In genomic region chr11:126817096-126817495, GRCh38 we compare ENCODE assay signal across 18 cellular contexts.
A peak's percentile ranks its signal among the peaks of the same experiment; 100 is the strongest.
DNase-seq lines count a peak whose midpoint lies in the region; ATAC-seq, FAIRE-seq and TF ChIP-seq lines count a peak whose summit lies in the region.
"Had no signal": no experiment of that assay in that cellular context is flagged by ENCODE, and none has a peak within 500 bp of the region (broad histone marks: within the 10 kb centered on the region; RNA-seq: fewer than 3 reads in every experiment).

No MANE protein-coding gene starts in this region.

- H3K4me3 ChIP-seq in ACC112 (ENCODE audit: low read depth, low read length), result no peak overlapping the region
- no peak overlapping the region for H3K4me3 ChIP-seq in fibroblast of lung (replicated peaks in 1 of 4; ENCODE audit: control extremely low read depth in 1 of 4, insufficient read depth in 1 of 4, low read depth in 3 of 4, low read length in 4 of 4)
- H3K4me3 ChIP-seq in PC-3 (ENCODE audit: low read length), result no peak overlapping the region
- H3K4me3 ChIP-seq in hepatocyte, result no peak overlapping the region
- H3K4me3 ChIP-seq: lower lobe of right lung, right atrium auricular region had no signal

- TF ChIP-seq CTCF in fibroblast of lung (conservative IDR thresholded peaks at IDR 0.05 in 1 of 2, IDR thresholded peaks at IDR 0.05 in 1 of 2; ENCODE audit: low read depth in 1 of 2, low read length in 2 of 2), result no peak
- no peak for TF ChIP-seq CTCF in PC-3 (conservative IDR thresholded peaks at IDR 0.05; ENCODE audit: low read depth, low read length)
- no peak for TF ChIP-seq CTCF in hepatocyte (IDR thresholded peaks at IDR 0.05; ENCODE audit: poor library complexity)

- POLR2A ChIA-PET in PC-3 (lab: Charles Lee; ENCODE audit: unreplicated experiment), result no interaction called here

- ATAC-seq in GM18498 (IDR thresholded peaks at IDR 0.05; ENCODE audit: unreplicated experiment) (no peak), PC-3 (no peak)
- ATAC-seq: activated CD8-positive, alpha-beta T cell treated with anti-CD3 and anti-CD28 coated beads, Interleukin-2, amount 10 ng/mL, durations not matched to agents 7 days and 5 days; activated naive CD4-positive, alpha-beta T cell treated with anti-CD3 and anti-CD28 coated beads, Interleukin-2, amount 50 U/mL, for 72 hours; activated T-cell treated with anti-CD3 and anti-CD28 coated beads, Interleukin-2, amount 50 U/mL, for 72 hours; CD8-positive, alpha-beta T cell; lower lobe of right lung; Right ventricle myocardium inferior; WTC11 had no signal

- H3K9ac ChIP-seq in fibroblast of lung (ENCODE audit: insufficient read depth, low read length) (no peak overlapping the region), PC-3 (ENCODE audit: low read length) (no peak overlapping the region)

- no peaks in the 10 kb centered on the region for H3K79me2 ChIP-seq in ACC112 (ENCODE audit: control insufficient read depth, insufficient read depth, low read length, unreplicated experiment)
- H3K79me2 ChIP-seq in fibroblast of lung (ENCODE audit: control insufficient read depth, insufficient read depth, low read length), result no peaks in the 10 kb centered on the region
- no peaks in the 10 kb centered on the region for H3K79me2 ChIP-seq in PC-3 (ENCODE audit: low read length)
- H3K79me2 ChIP-seq in hepatocyte, result no peaks in the 10 kb centered on the region

- H3K27ac ChIP-seq in ACC112 (ENCODE audit: low read depth, low read length) (no peak overlapping the region), fibroblast of lung (ENCODE audit: insufficient read depth, low read length) (peak overlapping the region; percentile 60), PC-3 (ENCODE audit: low read length) (no peak overlapping the region), hepatocyte (no peak overlapping the region)
- H3K27ac ChIP-seq: lower lobe of right lung, right atrium auricular region had no signal

- no peaks in the 10 kb centered on the region for H3F3A ChIP-seq in PC-3 (ENCODE audit: low read length, unreplicated experiment)

- DNase-seq in H4 (ENCODE audit: low spot score), result peak; percentile 46
- peak; percentile 25 for DNase-seq in RCC 7860 (ENCODE audit: low spot score)
- peak in 1 of 2 donors; percentile 43 for DNase-seq in fibroblast of lung (ENCODE audit: low read depth in 2 of 2)
- DNase-seq in NCI-H524 (lab: John Stamatoyannopoulos, UW), result no peak
- DNase-seq in PC-3, result no peak
- no peak for DNase-seq in hepatocyte (ENCODE audit: low spot score)
- DNase-seq: activated CD8-positive, alpha-beta T cell treated with anti-CD3 and anti-CD28 coated beads, Interleukin-2, amount 10 ng/mL, durations not matched to agents 7 days and 5 days; activated T-cell treated with anti-CD3 and anti-CD28 coated beads, Interleukin-2, amount 50 U/mL, for 72 hours; CD8-positive, alpha-beta T cell; lower lobe of right lung; NCI-H1930; nucleus accumbens had no signal

- intact Hi-C loops in PC-3 (cut with micrococcal nuclease), result no loop called here

- no TSS peak for BruUV-seq in PC-3 (replicated peaks; lab: Mats Ljungman, UMichigan)

- H3K27me3 ChIP-seq in ACC112 (ENCODE audit: insufficient read depth, low read length) (no peaks in the 10 kb centered on the region), fibroblast of lung (ENCODE audit: control insufficient read depth, insufficient read depth, low read length) (no peaks in the 10 kb centered on the region), PC-3 (ENCODE audit: low read length) (peaks cover 33% of the 10 kb centered on the region), hepatocyte (peaks cover 2% of the 10 kb centered on the region)
- H3K27me3 ChIP-seq: right atrium auricular region had no signal

- H3K9me3 ChIP-seq in fibroblast of lung (ENCODE audit: control insufficient read depth, insufficient read depth, low read depth, low read length) (no peaks in the 10 kb centered on the region), PC-3 (ENCODE audit: low read length) (no peaks in the 10 kb centered on the region), hepatocyte (ENCODE audit: low read depth) (no peaks in the 10 kb centered on the region)
- H3K9me3 ChIP-seq: lower lobe of right lung, right atrium auricular region had no signal

- H3K4me1 ChIP-seq in ACC112 (ENCODE audit: control insufficient read depth, insufficient read depth, low read length, unreplicated experiment) (peaks cover 13% of the 10 kb centered on the region), fibroblast of lung (ENCODE audit: control insufficient read depth, extremely low read depth, insufficient read depth, low read length) (peaks cover 9% of the 10 kb centered on the region), PC-3 (ENCODE audit: insufficient read depth, low read length) (no peaks in the 10 kb centered on the region), hepatocyte (ENCODE audit: insufficient read depth) (no peaks in the 10 kb centered on the region)
- H3K4me1 ChIP-seq: lower lobe of right lung had no signal

- H3K4me2 ChIP-seq in fibroblast of lung (ENCODE audit: extremely low read depth, insufficient read depth, low read length), result peak overlapping the region; percentile 25
- no peak overlapping the region for H3K4me2 ChIP-seq in PC-3 (ENCODE audit: low read length)
- H3K4me2 ChIP-seq in hepatocyte, result no peak overlapping the region

- H3K36me3 ChIP-seq in ACC112 (ENCODE audit: insufficient read depth, low read length) (no peaks in the 10 kb centered on the region), fibroblast of lung (ENCODE audit: control insufficient read depth, insufficient read depth, low read length) (no peaks in the 10 kb centered on the region), PC-3 (ENCODE audit: low read depth, low read length) (no peaks in the 10 kb centered on the region), hepatocyte (replicated peaks; ENCODE audit: insufficient read depth, low read depth) (no peaks in the 10 kb centered on the region)
- H3K36me3 ChIP-seq: lower lobe of right lung, right atrium auricular region had no signal

- H4K20me1 ChIP-seq in fibroblast of lung (ENCODE audit: control insufficient read depth, extremely low read depth, insufficient read depth, low read length), result no peaks in the 10 kb centered on the region
- no peaks in the 10 kb centered on the region for H4K20me1 ChIP-seq in PC-3 (ENCODE audit: low read length)
- H4K20me1 ChIP-seq in hepatocyte (ENCODE audit: insufficient read depth, poor library complexity, severe bottlenecking), result no peaks in the 10 kb centered on the region

- WGBS in hepatocyte (ENCODE audit: low lambda C conversion rate, missing lambda C conversion rate), result 82% methylated on average over 1 of the region's 1 CpG

- CTCF ChIA-PET in PC-3 (lab: Charles Lee), result no interaction called here

- H3K9me2 ChIP-seq in PC-3 (replicated peaks; ENCODE audit: low read length) (no peaks in the 10 kb centered on the region), hepatocyte (replicated peaks; ENCODE audit: insufficient read depth) (no peaks in the 10 kb centered on the region)

- H2AFZ ChIP-seq in ACC112 (ENCODE audit: low read length, unreplicated experiment), result peak overlapping the region; percentile 43
- no peak overlapping the region for H2AFZ ChIP-seq in fibroblast of lung (ENCODE audit: low read length)
- H2AFZ ChIP-seq in PC-3 (ENCODE audit: low read length), result no peak overlapping the region
- no peak overlapping the region for H2AFZ ChIP-seq in hepatocyte

- FAIRE-seq in RCC 7860 (lab: Jason Lieb, UNC), result no peak

Comparison
In these comparisons a context has a peak if more than half of its experiments do, and no peak if none do; other contexts are left out.
1. DNase-seq: peak in H4 (single experiment) and RCC 7860 (single experiment); none in NCI-H524 (0 of 2), PC-3 (single experiment) and hepatocyte (single experiment).